In the genomic region with DNA sequence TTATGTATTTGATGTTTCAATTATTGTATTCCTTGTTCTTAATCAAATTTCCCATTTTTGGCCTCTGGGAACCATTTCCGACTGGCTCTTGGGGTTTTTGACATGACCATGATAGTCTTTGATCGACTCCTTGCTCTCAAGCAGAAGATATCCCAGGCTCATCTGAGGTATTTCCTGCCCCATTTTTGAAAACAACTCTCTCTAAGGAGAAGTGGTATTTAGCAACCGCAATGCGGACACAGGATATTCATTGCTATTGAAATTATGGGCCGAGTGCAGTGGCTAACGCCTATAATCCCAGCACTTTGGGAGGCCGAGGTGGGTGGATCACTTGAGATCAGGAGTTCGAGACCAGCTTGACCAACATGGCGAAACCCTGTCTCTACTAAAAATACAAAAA, we compare ENCODE assay signal across 29 cellular contexts.
"Had no signal": no experiment of that assay in that cellular context is flagged by ENCODE, and none has a peak within 500 bp of the region (broad histone marks: within the 10 kb centered on the region; RNA-seq: fewer than 3 reads in every experiment).

No MANE protein-coding gene starts in this region.

- H3K36me3 Mint-ChIP-seq: IgD-negative memory B cell had no signal

- H3K27ac Mint-ChIP-seq: activated CD4-positive, alpha-beta memory T cell treated with anti-CD3 and anti-CD28 coated beads for 36 hours; activated naive CD8-positive, alpha-beta T cell treated with anti-CD3 and anti-CD28 coated beads, Interleukin-2, amount 10 ng/mL, durations not matched to agents 7 days and 5 days; activated T-cell treated with anti-CD3 and anti-CD28 coated beads, Interleukin-2, amount 50 U/mL, for 72 hours; IgD-negative memory B cell had no signal

- H3K27me3 ChIP-seq: ascending aorta, cardiac muscle cell, MG63, SJCRH30 had no signal

- ATAC-seq: activated T-cell treated with anti-CD3 and anti-CD28 coated beads, Interleukin-2, amount 50 U/mL, for 72 hours; activated T-helper 17 cell treated with anti-CD3 and anti-CD28 coated beads, Interleukin-2, amount 50 U/mL, for 72 hours; Panc1 had no signal

- H3K9me3 Mint-ChIP-seq: activated CD4-positive, alpha-beta memory T cell treated with anti-CD3 and anti-CD28 coated beads for 36 hours; activated naive CD8-positive, alpha-beta T cell treated with anti-CD3 and anti-CD28 coated beads, Interleukin-2, amount 10 ng/mL, durations not matched to agents 7 days and 5 days; activated T-cell treated with anti-CD3 and anti-CD28 coated beads, Interleukin-2, amount 50 U/mL, for 72 hours; activated T-helper 17 cell treated with anti-CD3 and anti-CD28 coated beads, Interleukin-2, amount 50 U/mL, for 72 hours; central memory CD8-positive, alpha-beta T cell; IgD-negative memory B cell had no signal

- DNase-seq: activated CD4-positive, alpha-beta memory T cell treated with anti-CD3 and anti-CD28 coated beads for 36 hours; activated CD4-positive, alpha-beta T cell treated with anti-CD3 and anti-CD28 coated beads, Interleukin-2, amount 50 U/mL, for 1 hour; activated CD8-positive, alpha-beta memory T cell treated with anti-CD3 and anti-CD28 coated beads, Interleukin-2, amount 50 U/mL, for 4 hours; activated gamma-delta T cell; activated naive CD4-positive, alpha-beta T cell treated with Interleukin-2 at 50 U/mL for 16 hours; activated naive CD8-positive, alpha-beta T cell treated with anti-CD3 and anti-CD28 coated beads, Interleukin-2, amount 10 ng/mL, durations not matched to agents 7 days and 5 days; activated T-cell treated with anti-CD3 and anti-CD28 coated beads for 4 hours; activated T-cell treated with anti-CD3 and anti-CD28 coated beads, Interleukin-2, amount 50 U/mL, for 72 hours; amygdala; Kasumi-1; KG1; MG63; NCI-H1048; NCI-H1105 treated with DMSO at 0.1 percent for 48 hours; NCI-H1436; NCI-H1694; NCI-H1930; NCI-H345; NCI-H524 treated with DMSO at 0.1 percent for 48 hours; SHP77; SJCRH30; T1000 had no signal

- H3K4me3 Mint-ChIP-seq: activated CD4-positive, alpha-beta memory T cell treated with anti-CD3 and anti-CD28 coated beads for 36 hours; activated naive CD8-positive, alpha-beta T cell treated with anti-CD3 and anti-CD28 coated beads, Interleukin-2, amount 10 ng/mL, durations not matched to agents 7 days and 5 days; activated T-cell treated with anti-CD3 and anti-CD28 coated beads, Interleukin-2, amount 50 U/mL, for 72 hours; central memory CD8-positive, alpha-beta T cell had no signal

- H3K4me3 ChIP-seq: ascending aorta, cardiac muscle cell, MG63, SJCRH30, SK-N-MC had no signal

- H3K27ac ChIP-seq: ascending aorta, cardiac muscle cell, SJCRH30, SK-N-MC had no signal

- H3K4me1 ChIP-seq: ascending aorta, SJCRH30 had no signal

- H3K36me3 ChIP-seq: ascending aorta, cardiac muscle cell, MG63, SJCRH30 had no signal

- H3K27me3 Mint-ChIP-seq: activated CD4-positive, alpha-beta memory T cell treated with anti-CD3 and anti-CD28 coated beads for 36 hours; activated naive CD8-positive, alpha-beta T cell treated with anti-CD3 and anti-CD28 coated beads, Interleukin-2, amount 10 ng/mL, durations not matched to agents 7 days and 5 days; activated T-helper 17 cell treated with anti-CD3 and anti-CD28 coated beads, Interleukin-2, amount 50 U/mL, for 72 hours; central memory CD8-positive, alpha-beta T cell; IgD-negative memory B cell had no signal

- H3K9me3 ChIP-seq: ascending aorta, MG63, SJCRH30 had no signal
